25 cellular contexts compared by ENCODE assay signal in the genomic region with DNA sequence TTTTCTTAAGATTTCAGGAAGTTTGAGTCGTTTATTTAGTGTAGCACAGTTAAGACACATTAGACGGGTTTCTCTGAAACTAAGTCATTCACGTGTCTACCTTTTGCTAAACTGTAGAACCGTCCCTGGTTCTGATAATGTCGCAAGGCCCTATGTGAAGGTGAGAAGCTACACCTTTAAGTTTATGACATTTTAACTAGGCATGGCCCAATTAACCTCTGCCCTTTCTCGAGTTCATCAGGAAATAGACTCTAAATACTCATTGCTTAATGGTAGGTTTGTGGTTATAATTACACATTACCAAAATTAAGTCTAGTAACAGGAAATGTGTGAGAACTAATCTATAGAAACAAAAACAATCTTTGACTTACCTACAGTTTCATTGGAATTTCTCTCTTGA.
DNase-seq lines count a peak whose midpoint lies in the region; ATAC-seq and TF ChIP-seq lines count a peak whose summit lies in the region.
"Had no signal": no experiment of that assay in that cellular context is flagged by ENCODE, and none has a peak within 500 bp of the region (broad histone marks: within the 10 kb centered on the region; RNA-seq: fewer than 3 reads in every experiment).

No MANE protein-coding gene starts in this region.

- H3K9me3 ChIP-seq in Caco-2: peaks cover 7% of the 10 kb centered on the region; the same call in 1 of the 2 replicates
- H3K9me3 ChIP-seq: BLaER1, SK-N-SH had no signal

- H3K27me3 Mint-ChIP-seq in Caco-2 (ENCODE audit: insufficient read depth, unreplicated experiment): no peaks in the 10 kb centered on the region
- H3K27me3 Mint-ChIP-seq in progenitor cell of endocrine pancreas: no peaks in the 10 kb centered on the region
- H3K27me3 Mint-ChIP-seq: CD4-positive, CD25-positive, alpha-beta regulatory T cell had no signal

- CTCF ChIA-PET in Caco-2 (lab: Charles Lee): interaction anchor here (0.6 kb wide), 1 partner anchor 45 kb away, joined by 3 read pairs; no protein-coding TSS in a partner anchor

- TF ChIP-seq CTCF in Caco-2 (IDR thresholded peaks at IDR 0.05; ENCODE audit: insufficient read depth in 1 of 2, low read depth in 1 of 2, low read length in 1 of 2, severe bottlenecking in 1 of 2, unreplicated experiment in 1 of 2) (no peak), progenitor cell of endocrine pancreas (IDR thresholded peaks at IDR 0.05; ENCODE audit: unreplicated experiment) (no peak)

- no TSS peak for BruUV-seq in Caco-2 (replicated peaks; lab: Mats Ljungman, UMichigan)

- ATAC-seq in left colon (peak; percentile 53), GM18870 (IDR thresholded peaks at IDR 0.05; ENCODE audit: unreplicated experiment) (no peak)
- ATAC-seq: K562 had no signal

- DNase-seq in Caco-2: no peak
- DNase-seq in NOMO-1 treated with DMSO at 0.1 percent for 48 hours (lab: John Stamatoyannopoulos, UW; ENCODE audit: unreplicated experiment): peak; percentile 65
- DNase-seq in left colon: no peak
- no peak for DNase-seq in progenitor cell of endocrine pancreas (ENCODE audit: low spot score, unreplicated experiment)
- no peak for DNase-seq in NCI-H2107 (lab: John Stamatoyannopoulos, UW)
- DNase-seq in DMS53 treated with DMSO at 0.1 percent for 48 hours (lab: John Stamatoyannopoulos, UW; ENCODE audit: unreplicated experiment): no peak
- DNase-seq: 8988T; CD4-positive, CD25-positive, alpha-beta regulatory T cell; DMS53; HCEC 1CT; Kasumi-1; NCI-H1105; NCI-H1436 treated with DMSO at 0.1 percent for 48 hours; NCI-H187 treated with DMSO at 0.1 percent for 48 hours; NCI-H446; NCI-H524 treated with DMSO at 0.1 percent for 48 hours; NCI-H82; NK-92 treated with Interleukin-12 subunit alpha and Interleukin-12 subunit beta, amount 100 ng/mL, for 24 hours; OCI-M1; SIG-M5; SK-N-SH; SW 1271 had no signal

- no peaks in the 10 kb centered on the region for H3K36me3 ChIP-seq in Caco-2 (ENCODE audit: control insufficient read depth, insufficient read depth, low read length)
- H3K36me3 ChIP-seq: BLaER1 had no signal

- H3K4me1 Mint-ChIP-seq in Caco-2 (ENCODE audit: low read depth, unreplicated experiment): peaks cover 42% of the 10 kb centered on the region
- H3K4me1 Mint-ChIP-seq in progenitor cell of endocrine pancreas (ENCODE audit: low read depth): peaks cover 60% of the 10 kb centered on the region
- H3K4me1 Mint-ChIP-seq: CD4-positive, CD25-positive, alpha-beta regulatory T cell had no signal

- H3K36me3 Mint-ChIP-seq in Caco-2 (ENCODE audit: insufficient read depth, unreplicated experiment) (no peaks in the 10 kb centered on the region), progenitor cell of endocrine pancreas (ENCODE audit: insufficient read depth) (no peaks in the 10 kb centered on the region)
- H3K36me3 Mint-ChIP-seq: CD4-positive, CD25-positive, alpha-beta regulatory T cell had no signal

- H3K27ac Mint-ChIP-seq in Caco-2 (ENCODE audit: unreplicated experiment) (peak overlapping the region; percentile 88), progenitor cell of endocrine pancreas (peak overlapping the region; percentile 54)
- H3K27ac Mint-ChIP-seq: CD4-positive, CD25-positive, alpha-beta regulatory T cell had no signal

- peaks cover 70% of the 10 kb centered on the region for H3K4me1 ChIP-seq in Caco-2

- no peaks in the 10 kb centered on the region for H3K27me3 ChIP-seq in Caco-2 (replicated peaks; ENCODE audit: control insufficient read depth, insufficient read depth, low read length)
- H3K27me3 ChIP-seq: BLaER1 had no signal

- POLR2A ChIA-PET in Caco-2 (lab: Charles Lee): no interaction called here

- intact Hi-C loops in Caco-2 (cut with micrococcal nuclease; ENCODE audit: unreplicated experiment) (no loop called here), left colon (cut with DNase I, micrococcal nuclease) (no loop called here)

- H3K9me3 Mint-ChIP-seq in Caco-2 (ENCODE audit: unreplicated experiment): no peaks in the 10 kb centered on the region
- H3K9me3 Mint-ChIP-seq in progenitor cell of endocrine pancreas (ENCODE audit: low read depth): peaks cover 4% of the 10 kb centered on the region

- H3K4me3 Mint-ChIP-seq in Caco-2 (ENCODE audit: unreplicated experiment) (peak overlapping the region; percentile 59), progenitor cell of endocrine pancreas (ENCODE audit: low read depth) (no peak overlapping the region)
- H3K4me3 Mint-ChIP-seq: CD4-positive, CD25-positive, alpha-beta regulatory T cell had no signal

- no peak overlapping the region for H3K4me3 ChIP-seq in Caco-2 (ENCODE audit: low read depth, low read length)
- H3K4me3 ChIP-seq: BLaER1, K562 had no signal
